Comparison of ENCODE assay signal across 12 cellular contexts in the genomic region with DNA sequence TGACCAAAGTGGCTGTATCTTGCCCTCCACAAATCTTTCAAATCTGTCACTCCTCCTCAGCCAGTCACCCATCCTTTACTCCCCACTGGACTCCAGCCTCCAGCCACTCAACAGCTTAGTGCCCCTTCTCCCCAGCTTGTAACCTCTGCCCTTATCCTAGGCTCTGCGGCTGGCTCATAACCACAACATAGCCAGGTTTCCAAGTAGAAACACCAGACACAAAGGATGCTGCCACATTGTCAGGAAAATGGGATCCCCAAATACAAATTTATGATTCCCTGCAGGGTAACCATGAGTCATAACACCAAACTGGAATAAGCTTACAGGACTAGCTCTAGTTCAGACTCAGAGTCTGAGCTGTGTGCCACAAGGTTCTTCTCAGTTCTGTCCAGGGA. TPM values are rescaled to one million over a fixed set of nuclear protein-coding genes. Genes with fewer than 3 reads are reported as not detected.
DNase-seq lines count a peak whose midpoint lies in the region; ATAC-seq and TF ChIP-seq lines count a peak whose summit lies in the region.
"Had no signal": no experiment of that assay in that cellular context is flagged by ENCODE, and none has a peak within 500 bp of the region (broad histone marks: within the 10 kb centered on the region; RNA-seq: fewer than 3 reads in every experiment).

No MANE protein-coding gene starts in this region.

- TF ChIP-seq CTCF in choroid plexus epithelial cell (conservative IDR thresholded peaks at IDR 0.05; ENCODE audit: low read depth, low read length) (no peak), nephron (IDR thresholded peaks at IDR 0.05; ENCODE audit: unreplicated experiment in 3 of 3) (no peak)

- H3K27ac Mint-ChIP-seq in nephron: peak overlapping the region; percentile 34 to 86 (median 40)

- H3K36me3 Mint-ChIP-seq in nephron (ENCODE audit: low read depth): no peaks in the 10 kb centered on the region
- H3K36me3 Mint-ChIP-seq: T-cell had no signal

- H3K9me3 Mint-ChIP-seq in nephron: no peaks in the 10 kb centered on the region
- H3K9me3 Mint-ChIP-seq: T-cell had no signal

- peak; percentile 35 for DNase-seq in AG20443 (ENCODE audit: low spot score)
- DNase-seq in LHCN-M2 (ENCODE audit: low read depth): peak; percentile 78
- DNase-seq in choroid plexus epithelial cell (ENCODE audit: low read depth): peak; percentile 44
- DNase-seq in effector CD8-positive, alpha-beta T cell (lab: John Stamatoyannopoulos, UW): no peak
- no peak for DNase-seq in cortex of kidney (lab: John Stamatoyannopoulos, UW)
- DNase-seq: activated effector memory CD4-positive, alpha-beta T cell treated with anti-CD3 and anti-CD28 coated beads, Interleukin-2, amount 50 U/mL, for 16 hours; NCI-H2107; stimulated activated CD8-positive, alpha-beta memory T cell treated with anti-CD3 and anti-CD28 coated beads, Interleukin-4, amount 100 ng/mL, for 48 hours; T-cell had no signal

- ATAC-seq in HG03097 (IDR thresholded peaks at IDR 0.05; ENCODE audit: low FRiP score, unreplicated experiment): no peak
- no peak for ATAC-seq in HG03196 (IDR thresholded peaks at IDR 0.05; ENCODE audit: unreplicated experiment)
- ATAC-seq: T-cell had no signal

- H3K4me1 Mint-ChIP-seq in nephron: peaks cover 10% of the 10 kb centered on the region
- H3K4me1 Mint-ChIP-seq: T-cell had no signal

- no peak overlapping the region for H3K4me3 Mint-ChIP-seq in nephron
- H3K4me3 Mint-ChIP-seq: T-cell had no signal

- no peaks in the 10 kb centered on the region for H3K27me3 Mint-ChIP-seq in nephron (ENCODE audit: low read depth)
- H3K27me3 Mint-ChIP-seq: T-cell had no signal

- H3K4me3 ChIP-seq in choroid plexus epithelial cell (ENCODE audit: low read depth, low read length): no peak overlapping the region

RNA-seq across cellular contexts. Expression of gene OXA1L, which starts 15.1 kb away (rescaled TPM):
- total RNA-seq in LHCN-M2 (2014; rRNA removed): 80.6 and 83.2 TPM in 2 replicates
- polyA plus RNA-seq in LHCN-M2 (2012): 104 TPM

RNA-seq across cellular contexts. Expression of gene SLC7A7, which starts 33.6 kb away (rescaled TPM):
- 4.2 and 4.6 TPM in 2 replicates for total RNA-seq in LHCN-M2 (2014; rRNA removed)
- polyA plus RNA-seq in LHCN-M2 (2012): 2.2 TPM

RNA-seq across cellular contexts. Expression of gene MRPL52, which starts 48.1 kb away (rescaled TPM):
- 104 and 188 TPM in 2 replicates for total RNA-seq in LHCN-M2 (2014; rRNA removed)
- 193 TPM for polyA plus RNA-seq in LHCN-M2 (2012)

RNA-seq across cellular contexts. Expression of gene MMP14, which starts 54.8 kb away (rescaled TPM):
- total RNA-seq in LHCN-M2 (2014; rRNA removed): 292 and 331 TPM in 2 replicates
- polyA plus RNA-seq in LHCN-M2 (2012): 172 TPM

Comparison
In these comparisons a context has a peak if more than half of its experiments do, and no peak if none do; other contexts are left out.
1. DNase-seq: peak in AG20443 (single experiment), LHCN-M2 (single experiment) and choroid plexus epithelial cell (single experiment); none in effector CD8-positive, alpha-beta T cell (single experiment) and cortex of kidney (single experiment).